1 cellular context compared by ENCODE assay signal in the genomic region with DNA sequence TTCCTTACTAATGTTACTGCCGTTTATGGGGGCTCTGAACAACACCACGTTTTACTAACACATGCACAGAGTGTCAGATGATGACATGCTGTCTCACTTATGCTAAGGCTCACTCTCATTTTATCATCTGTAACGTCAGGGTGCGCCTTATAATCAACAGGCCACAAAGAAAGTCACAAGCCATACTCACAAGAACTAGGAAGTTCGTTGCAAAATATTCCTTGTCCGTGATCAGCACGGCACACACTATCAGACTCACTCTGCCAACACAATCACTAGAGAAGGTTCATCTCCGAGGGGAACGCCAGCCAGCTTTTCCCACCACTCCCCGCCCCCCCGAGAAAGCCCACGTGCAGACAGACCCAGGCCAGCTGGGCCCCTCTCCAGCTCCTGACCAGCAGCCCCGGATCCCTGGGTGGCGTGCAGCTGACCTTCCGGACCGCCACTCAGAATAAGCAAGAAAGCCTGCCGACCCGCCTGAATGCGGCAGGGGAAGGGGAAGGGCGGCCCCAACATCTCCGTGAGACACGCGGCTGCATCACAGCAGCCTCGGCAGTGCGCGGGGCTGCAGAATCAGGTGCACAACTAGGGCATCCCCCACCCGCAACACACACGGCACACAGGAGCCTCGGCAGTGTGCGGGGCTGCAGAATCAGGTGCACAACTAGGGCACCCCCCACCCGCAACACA.
TF ChIP-seq lines count a peak whose summit lies in the region.

No MANE protein-coding gene starts in this region.

TF ChIP-seq in K562, 482 proteins besides CTCF, POLR2A, EP300 and RAD21:
- TF ChIP-seq, protein P1, sequence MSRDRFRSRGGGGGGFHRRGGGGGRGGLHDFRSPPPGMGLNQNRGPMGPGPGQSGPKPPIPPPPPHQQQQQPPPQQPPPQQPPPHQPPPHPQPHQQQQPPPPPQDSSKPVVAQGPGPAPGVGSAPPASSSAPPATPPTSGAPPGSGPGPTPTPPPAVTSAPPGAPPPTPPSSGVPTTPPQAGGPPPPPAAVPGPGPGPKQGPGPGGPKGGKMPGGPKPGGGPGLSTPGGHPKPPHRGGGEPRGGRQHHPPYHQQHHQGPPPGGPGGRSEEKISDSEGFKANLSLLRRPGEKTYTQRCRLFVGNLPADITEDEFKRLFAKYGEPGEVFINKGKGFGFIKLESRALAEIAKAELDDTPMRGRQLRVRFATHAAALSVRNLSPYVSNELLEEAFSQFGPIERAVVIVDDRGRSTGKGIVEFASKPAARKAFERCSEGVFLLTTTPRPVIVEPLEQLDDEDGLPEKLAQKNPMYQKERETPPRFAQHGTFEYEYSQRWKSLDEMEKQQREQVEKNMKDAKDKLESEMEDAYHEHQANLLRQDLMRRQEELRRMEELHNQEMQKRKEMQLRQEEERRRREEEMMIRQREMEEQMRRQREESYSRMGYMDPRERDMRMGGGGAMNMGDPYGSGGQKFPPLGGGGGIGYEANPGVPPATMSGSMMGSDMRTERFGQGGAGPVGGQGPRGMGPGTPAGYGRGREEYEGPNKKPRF (IDR thresholded peaks at IDR 0.05; ENCODE audit: low read depth, low read length): no peak
- TF ChIP-seq, protein P2, sequence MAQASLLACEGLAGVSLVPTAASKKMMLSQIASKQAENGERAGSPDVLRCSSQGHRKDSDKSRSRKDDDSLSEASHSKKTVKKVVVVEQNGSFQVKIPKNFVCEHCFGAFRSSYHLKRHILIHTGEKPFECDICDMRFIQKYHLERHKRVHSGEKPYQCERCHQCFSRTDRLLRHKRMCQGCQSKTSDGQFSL (CRISPR knock-in tag; IDR thresholded peaks at IDR 0.05): peak; percentile 79; the same call in 1 of the 2 replicates
- TF ChIP-seq, protein P2 (tag; IDR thresholded peaks at IDR 0.05): no peak
- TF ChIP-seq CC2D1A (IDR thresholded peaks at IDR 0.05) (no peak), ZBTB7A (IDR thresholded peaks at IDR 0.05; ENCODE audit: borderline replicate concordance, control insufficient read depth, low read depth, low read length) (peak; percentile 9; the same call in 1 of the 2 replicates), ZFX (CRISPR knock-in tag; IDR thresholded peaks at IDR 0.05) (peak; percentile 34), RBBP5 (IDR thresholded peaks at IDR 0.05; ENCODE audit: borderline replicate concordance, insufficient read depth, low read length, poor library complexity, severe bottlenecking) (peak; percentile 1)
- TF ChIP-seq, protein P3, sequence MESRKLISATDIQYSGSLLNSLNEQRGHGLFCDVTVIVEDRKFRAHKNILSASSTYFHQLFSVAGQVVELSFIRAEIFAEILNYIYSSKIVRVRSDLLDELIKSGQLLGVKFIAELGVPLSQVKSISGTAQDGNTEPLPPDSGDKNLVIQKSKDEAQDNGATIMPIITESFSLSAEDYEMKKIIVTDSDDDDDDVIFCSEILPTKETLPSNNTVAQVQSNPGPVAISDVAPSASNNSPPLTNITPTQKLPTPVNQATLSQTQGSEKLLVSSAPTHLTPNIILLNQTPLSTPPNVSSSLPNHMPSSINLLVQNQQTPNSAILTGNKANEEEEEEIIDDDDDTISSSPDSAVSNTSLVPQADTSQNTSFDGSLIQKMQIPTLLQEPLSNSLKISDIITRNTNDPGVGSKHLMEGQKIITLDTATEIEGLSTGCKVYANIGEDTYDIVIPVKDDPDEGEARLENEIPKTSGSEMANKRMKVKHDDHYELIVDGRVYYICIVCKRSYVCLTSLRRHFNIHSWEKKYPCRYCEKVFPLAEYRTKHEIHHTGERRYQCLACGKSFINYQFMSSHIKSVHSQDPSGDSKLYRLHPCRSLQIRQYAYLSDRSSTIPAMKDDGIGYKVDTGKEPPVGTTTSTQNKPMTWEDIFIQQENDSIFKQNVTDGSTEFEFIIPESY (CRISPR knock-in tag; IDR thresholded peaks at IDR 0.05): peak; percentile 81
TF ChIP-seq in K562: peak in this region for 5.
